Comparison of ENCODE assay signal across 12 cellular contexts in genomic region chr4:144338148-144338547, GRCh38.
DNase-seq lines count a peak whose midpoint lies in the region; ATAC-seq, FAIRE-seq and TF ChIP-seq lines count a peak whose summit lies in the region.
"Had no signal": no experiment of that assay in that cellular context is flagged by ENCODE, and none has a peak within 500 bp of the region (broad histone marks: within the 10 kb centered on the region; RNA-seq: fewer than 3 reads in every experiment).

No MANE protein-coding gene starts in this region.

- TF ChIP-seq POLR2A in H1 (IDR thresholded peaks at IDR 0.05; ENCODE audit: control extremely low read depth in 1 of 2, low read depth in 2 of 2, low read length in 2 of 2) = no peak

- no peaks in the 10 kb centered on the region for H3K4me1 Mint-ChIP-seq in activated naive CD4-positive, alpha-beta T cell treated with anti-CD3 and anti-CD28 coated beads, Interleukin-2, amount 10 ng/mL, durations not matched to agents 7 days and 5 days
- H3K4me1 Mint-ChIP-seq in activated CD4-positive, alpha-beta T cell treated with anti-CD3 and anti-CD28 coated beads, Interleukin-2, amount 10 ng/mL, durations not matched to agents 7 days and 5 days = peaks cover 10% of the 10 kb centered on the region
- H3K4me1 Mint-ChIP-seq: naive B cell, T-helper 17 cell had no signal

- no peak overlapping the region for H3K14ac ChIP-seq in H1 (ENCODE audit: insufficient read length)

- no peaks in the 10 kb centered on the region for H3K36me3 Mint-ChIP-seq in activated naive CD4-positive, alpha-beta T cell treated with anti-CD3 and anti-CD28 coated beads, Interleukin-2, amount 10 ng/mL, durations not matched to agents 7 days and 5 days
- no peaks in the 10 kb centered on the region for H3K36me3 Mint-ChIP-seq in activated CD4-positive, alpha-beta T cell treated with anti-CD3 and anti-CD28 coated beads, Interleukin-2, amount 10 ng/mL, durations not matched to agents 7 days and 5 days (ENCODE audit: low read depth)

- H2BK5ac ChIP-seq in H1 (ENCODE audit: low read depth, low read length) = no peak overlapping the region

- H3K4ac ChIP-seq in H1 (replicated peaks; ENCODE audit: insufficient read length, low read depth, low read length) = no peak overlapping the region

- H3K27me3 ChIP-seq in H1 (replicated peaks in 1 of 4; ENCODE audit: control insufficient read depth in 3 of 4, extremely low read depth in 1 of 4, insufficient read depth in 3 of 4, low read length in 3 of 4) = no peaks in the 10 kb centered on the region

- H3K4me3 ChIP-seq in H1 (ENCODE audit: extremely low read depth in 1 of 4, insufficient read depth in 2 of 4, low read depth in 3 of 4, low read length in 4 of 4) = no peak overlapping the region

- no peaks in the 10 kb centered on the region for H3K27me3 Mint-ChIP-seq in activated naive CD4-positive, alpha-beta T cell treated with anti-CD3 and anti-CD28 coated beads, Interleukin-2, amount 10 ng/mL, durations not matched to agents 7 days and 5 days
- no peaks in the 10 kb centered on the region for H3K27me3 Mint-ChIP-seq in activated CD4-positive, alpha-beta T cell treated with anti-CD3 and anti-CD28 coated beads, Interleukin-2, amount 10 ng/mL, durations not matched to agents 7 days and 5 days
- H3K27me3 Mint-ChIP-seq: T-helper 17 cell had no signal

- H2BK120ac ChIP-seq in H1 (replicated peaks; ENCODE audit: low read depth, low read length) = no peak overlapping the region

- H3K18ac ChIP-seq in H1 (ENCODE audit: extremely low read depth, low read length) = no peak overlapping the region

- no peak overlapping the region for H4K5ac ChIP-seq in H1 (ENCODE audit: insufficient read length, low read depth, low read length)

- peaks cover 2% of the 10 kb centered on the region for H3K9me3 Mint-ChIP-seq in activated naive CD4-positive, alpha-beta T cell treated with anti-CD3 and anti-CD28 coated beads, Interleukin-2, amount 10 ng/mL, durations not matched to agents 7 days and 5 days
- H3K9me3 Mint-ChIP-seq in activated CD4-positive, alpha-beta T cell treated with anti-CD3 and anti-CD28 coated beads, Interleukin-2, amount 10 ng/mL, durations not matched to agents 7 days and 5 days = peaks cover 4% of the 10 kb centered on the region

- no peaks in the 10 kb centered on the region for H3K23me2 ChIP-seq in H1 (ENCODE audit: low read depth, low read length)

- TF ChIP-seq EP300 in H1 (IDR thresholded peaks at IDR 0.05; ENCODE audit: borderline replicate concordance in 1 of 2, low read depth in 2 of 2, low read length in 2 of 2) = no peak

- H3K9me3 ChIP-seq in H1 (ENCODE audit: insufficient read depth in 2 of 2, low read depth in 1 of 2, low read length in 1 of 2) = no peaks in the 10 kb centered on the region

- TF ChIP-seq CTCF in H1 (IDR thresholded peaks at IDR 0.05; ENCODE audit: control extremely low read depth in 1 of 3, insufficient read depth in 1 of 3, low read depth in 1 of 3, low read length in 3 of 3) (no peak), omental fat pad (IDR thresholded peaks at IDR 0.05) (no peak)

- peak overlapping the region; percentile 29 for H4K91ac ChIP-seq in H1 (replicated peaks; ENCODE audit: insufficient read length, low read length)

- no peak for FAIRE-seq in H1 (lab: Jason Lieb, UNC)

- no peaks in the 10 kb centered on the region for H4K20me1 ChIP-seq in H1 (replicated peaks in 1 of 2; ENCODE audit: control insufficient read depth in 1 of 2, insufficient read depth in 2 of 2, low read length in 2 of 2)

- H3K79me2 ChIP-seq in H1 (ENCODE audit: control insufficient read depth in 1 of 2, insufficient read depth in 2 of 2, low read length in 2 of 2) = no peaks in the 10 kb centered on the region

- no peak overlapping the region for H3K4me3 Mint-ChIP-seq in activated naive CD4-positive, alpha-beta T cell treated with anti-CD3 and anti-CD28 coated beads, Interleukin-2, amount 10 ng/mL, durations not matched to agents 7 days and 5 days
- H3K4me3 Mint-ChIP-seq in activated CD4-positive, alpha-beta T cell treated with anti-CD3 and anti-CD28 coated beads, Interleukin-2, amount 10 ng/mL, durations not matched to agents 7 days and 5 days = no peak overlapping the region
- H3K4me3 Mint-ChIP-seq: naive B cell, T-helper 17 cell had no signal

- no peaks in the 10 kb centered on the region for H3K79me1 ChIP-seq in H1 (ENCODE audit: low read depth, low read length)

- peak; percentile 47 for ATAC-seq in GM18870 (IDR thresholded peaks at IDR 0.05; ENCODE audit: unreplicated experiment)
- peak; percentile 56 for ATAC-seq in HG02852 (IDR thresholded peaks at IDR 0.05; ENCODE audit: unreplicated experiment)
- no peak for ATAC-seq in omental fat pad (ENCODE audit: low FRiP score)
- ATAC-seq: T-helper 17 cell had no signal

- H2AFZ ChIP-seq in H1 (ENCODE audit: low read length) = peak overlapping the region; percentile 31; the same call in 1 of the 2 replicates

- H4K8ac ChIP-seq in H1 (ENCODE audit: extremely low read depth, insufficient read depth, low read length) = no peak overlapping the region

- H3K36me3 ChIP-seq in H1 (ENCODE audit: control insufficient read depth in 2 of 4, insufficient read depth in 4 of 4, low read length in 3 of 4) = no peaks in the 10 kb centered on the region

- peaks cover 0 to 7% (median 2%) of the 10 kb centered on the region in 4 experiments; a peak in 2 of 7 replicates for H3K4me1 ChIP-seq in H1 (replicated peaks in 1 of 4; ENCODE audit: control insufficient read depth in 3 of 4, insufficient read depth in 4 of 4, low read length in 3 of 4)

- TF ChIP-seq RAD21 in H1 (IDR thresholded peaks at IDR 0.05 in 1 of 2, conservative IDR thresholded peaks at IDR 0.05 in 1 of 2; ENCODE audit: low read depth in 2 of 2, low read length in 2 of 2) = no peak

- no peak overlapping the region for H2BK15ac ChIP-seq in H1 (ENCODE audit: low read length)

- H2BK20ac ChIP-seq in H1 (ENCODE audit: low read length) = no peak overlapping the region

- no peak overlapping the region for H3K9ac ChIP-seq in H1 (replicated peaks in 1 of 4; ENCODE audit: extremely low read depth in 1 of 4, low read depth in 3 of 4, low read length in 3 of 4)

- H3K23ac ChIP-seq in H1 (ENCODE audit: insufficient read length) = no peak overlapping the region

- CTCF ChIA-PET in H1 (lab: Charles Lee; ENCODE audit: partially characterized antibody) = interaction anchor here (1.1 kb wide), 1 partner anchor 10 kb away, joined by 3 read pairs; no protein-coding TSS in a partner anchor
- CTCF ChIA-PET in activated naive CD4-positive, alpha-beta T cell treated with anti-CD3 and anti-CD28 coated beads, Interleukin-2, amount 10 ng/mL, durations not matched to agents 7 days and 5 days (lab: Charles Lee) = no interaction called here
- CTCF ChIA-PET in activated CD4-positive, alpha-beta T cell treated with anti-CD3 and anti-CD28 coated beads, Interleukin-2, amount 10 ng/mL, durations not matched to agents 7 days and 5 days (lab: Charles Lee) = no interaction called here

- POLR2A ChIA-PET in H1 (lab: Charles Lee; ENCODE audit: partially characterized antibody) = no interaction called here
- POLR2A ChIA-PET in activated CD4-positive, alpha-beta T cell treated with anti-CD3 and anti-CD28 coated beads, Interleukin-2, amount 10 ng/mL, durations not matched to agents 7 days and 5 days (lab: Charles Lee) = no interaction called here

- H3K27ac ChIP-seq in H1 (ENCODE audit: low read depth, low read length) = no peak overlapping the region

- H3K56ac ChIP-seq in H1 (replicated peaks; ENCODE audit: insufficient read length, low read depth, low read length) = no peak overlapping the region

- no peak overlapping the region for H3K4me2 ChIP-seq in H1 (ENCODE audit: insufficient read depth in 1 of 2, low read depth in 2 of 2, low read length in 2 of 2)

- H2AK5ac ChIP-seq in H1 (ENCODE audit: low read depth, low read length) = no peak overlapping the region

- DNase-seq in Kasumi-1 (lab: John Stamatoyannopoulos, UW) (peak; percentile 91 to 93), H1 (ENCODE audit: low read depth in 1 of 2, low spot score in 2 of 2) (no peak), omental fat pad (ENCODE audit: low spot score) (no peak), NCI-H2029 treated with DMSO at 0.1 percent for 48 hours (lab: John Stamatoyannopoulos, UW) (no peak)
- DNase-seq in activated naive CD4-positive, alpha-beta T cell treated with anti-CD3 and anti-CD28 coated beads, Interleukin-2, amount 10 ng/mL, durations not matched to agents 7 days and 5 days = no peak
- DNase-seq in activated CD4-positive, alpha-beta T cell treated with anti-CD3 and anti-CD28 coated beads, Interleukin-2, amount 10 ng/mL, durations not matched to agents 7 days and 5 days = no peak
- DNase-seq: naive B cell, NCI-H1092, NCI-H774, T-helper 17 cell had no signal

- H2BK12ac ChIP-seq in H1 (ENCODE audit: low read depth, low read length) = no peak overlapping the region

- H3K27ac Mint-ChIP-seq in activated naive CD4-positive, alpha-beta T cell treated with anti-CD3 and anti-CD28 coated beads, Interleukin-2, amount 10 ng/mL, durations not matched to agents 7 days and 5 days = no peak overlapping the region
- no peak overlapping the region for H3K27ac Mint-ChIP-seq in activated CD4-positive, alpha-beta T cell treated with anti-CD3 and anti-CD28 coated beads, Interleukin-2, amount 10 ng/mL, durations not matched to agents 7 days and 5 days
- H3K27ac Mint-ChIP-seq: T-helper 17 cell had no signal

TF ChIP-seq in H1, 55 proteins besides CTCF, POLR2A, EP300 and RAD21:
- TF ChIP-seq SIRT6 (IDR thresholded peaks at IDR 0.05; ENCODE audit: low read length) = no peak
- no peak for TF ChIP-seq CHD1 (IDR thresholded peaks at IDR 0.05; ENCODE audit: low read depth, low read length)
- TF ChIP-seq BACH1 (IDR thresholded peaks at IDR 0.05; ENCODE audit: low read length) = no peak
- TF ChIP-seq ZNF274 (IDR thresholded peaks at IDR 0.05; ENCODE audit: borderline replicate concordance, extremely low read depth, low read length) = no peak
- TF ChIP-seq TEAD4 (IDR thresholded peaks at IDR 0.05; ENCODE audit: low read depth, low read length) = no peak
- no peak for TF ChIP-seq JUND (IDR thresholded peaks at IDR 0.05; ENCODE audit: low read length)
- TF ChIP-seq POLR2AphosphoS5 (IDR thresholded peaks at IDR 0.05; ENCODE audit: low read depth, low read length) = no peak
- TF ChIP-seq EZH2 (IDR thresholded peaks at IDR 0.05; ENCODE audit: low read depth, low read length, severe bottlenecking) = no peak
- TF ChIP-seq HDAC2 (IDR thresholded peaks at IDR 0.05; ENCODE audit: borderline replicate concordance in 1 of 2, low read depth in 2 of 2, low read length in 2 of 2) = no peak
- TF ChIP-seq SP2 (IDR thresholded peaks at IDR 0.05; ENCODE audit: low read length) = no peak
- no peak for TF ChIP-seq SUZ12 (IDR thresholded peaks at IDR 0.05; ENCODE audit: low read length)
TF ChIP-seq in H1: peak in this region for 0.

Comparison
In these comparisons a context has a peak if more than half of its experiments do, and no peak if none do; other contexts are left out.
1. DNase-seq: peak in Kasumi-1 (2 of 2); none in H1 (0 of 2), omental fat pad (single experiment), activated naive CD4-positive, alpha-beta T cell treated with anti-CD3 and anti-CD28 coated beads, Interleukin-2, amount 10 ng/mL, durations not matched to agents 7 days and 5 days (single experiment), NCI-H2029 treated with DMSO at 0.1 percent for 48 hours (single experiment) and activated CD4-positive, alpha-beta T cell treated with anti-CD3 and anti-CD28 coated beads, Interleukin-2, amount 10 ng/mL, durations not matched to agents 7 days and 5 days (single experiment).